ENCODE assay signal across 11 cellular contexts in the genomic region with DNA sequence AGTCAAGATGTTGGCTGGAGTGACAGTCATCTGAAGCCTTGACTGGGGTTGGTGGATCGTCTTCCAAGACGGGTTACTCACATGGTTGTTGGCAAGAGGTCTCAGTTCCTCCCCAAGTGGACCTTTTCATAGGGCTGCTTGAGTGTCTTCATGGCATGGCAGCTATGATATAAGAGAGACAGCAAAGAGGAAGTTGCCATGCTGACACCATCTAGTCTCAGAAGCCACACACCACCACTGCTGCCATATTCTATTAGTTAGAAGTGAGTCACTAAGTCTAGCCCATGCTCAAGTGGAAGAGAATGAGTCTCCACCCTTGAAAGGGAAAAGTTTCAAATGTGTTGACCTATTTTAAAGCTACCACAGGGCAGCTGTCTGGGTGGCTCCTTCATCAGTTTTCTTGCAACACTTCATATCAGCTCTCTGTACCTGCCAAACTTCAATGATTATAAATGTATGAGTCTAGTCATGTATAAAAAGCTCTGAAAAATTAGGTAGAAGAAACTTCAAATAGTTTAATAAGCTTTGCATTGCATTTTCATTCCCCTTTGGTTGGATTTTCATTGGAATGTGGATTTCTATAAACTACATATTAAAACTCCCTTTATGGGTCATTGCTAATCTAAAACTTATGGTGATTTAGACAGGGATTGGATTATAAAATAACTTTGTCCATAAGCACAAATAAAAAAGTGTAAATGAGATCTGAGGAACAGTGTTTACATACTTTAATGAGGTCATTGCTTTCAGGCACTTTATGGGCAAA.
A peak's percentile ranks its signal among the peaks of the same experiment; 100 is the strongest.
DNase-seq lines count a peak whose midpoint lies in the region; ATAC-seq and TF ChIP-seq lines count a peak whose summit lies in the region.
"Had no signal": no experiment of that assay in that cellular context is flagged by ENCODE, and none has a peak within 500 bp of the region (broad histone marks: within the 10 kb centered on the region; RNA-seq: fewer than 3 reads in every experiment).

No MANE protein-coding gene starts in this region.

- no peak for TF ChIP-seq CTCF in AG10803 (conservative IDR thresholded peaks at IDR 0.05; ENCODE audit: low read length)
- TF ChIP-seq CTCF in SK-N-SH (IDR thresholded peaks at IDR 0.05), result no peak
- no peak for TF ChIP-seq CTCF in fibroblast of the aortic adventitia (IDR thresholded peaks at IDR 0.05; ENCODE audit: insufficient read depth, low read length)
- TF ChIP-seq CTCF in BE2C (IDR thresholded peaks at IDR 0.05; ENCODE audit: low read depth, low read length), result no peak
- TF ChIP-seq CTCF in WTC11 (IDR thresholded peaks at IDR 0.05), result no peak

- POLR2A ChIA-PET in SK-N-SH (lab: Yijun Ruan, JAX) (no interaction called here), WTC11 (lab: Charles Lee) (no interaction called here)

- ATAC-seq in GM21423 (IDR thresholded peaks at IDR 0.05; ENCODE audit: unreplicated experiment) (peak; percentile 44), HG03196 (IDR thresholded peaks at IDR 0.05; ENCODE audit: unreplicated experiment) (no peak), WTC11 (no peak)

- no peaks in the 10 kb centered on the region for H3K9me2 ChIP-seq in SK-N-SH

- no peak overlapping the region for H3K4me3 Mint-ChIP-seq in WTC11
- H3K4me3 Mint-ChIP-seq: stimulated activated naive CD8-positive, alpha-beta T cell treated with anti-CD3 and anti-CD28 coated beads, Interleukin-15, Interleukin-2, amounts not matched to agents 100 ng/mL and 50 ng/mL, for 24 hours had no signal

- 58% methylated on average over 2 of the region's 2 CpGs for WGBS in SK-N-SH (ENCODE audit: low lambda C conversion rate)

- H3K4me1 Mint-ChIP-seq in WTC11, result peaks cover 22% of the 10 kb centered on the region

- H3F3A ChIP-seq in SK-N-SH (replicated peaks; ENCODE audit: insufficient read depth), result peaks cover 18% of the 10 kb centered on the region

- H3K4me1 ChIP-seq in SK-N-SH (ENCODE audit: control insufficient read depth in 1 of 2, insufficient read depth in 2 of 2, low read depth in 1 of 2, low read length in 1 of 2), result peaks cover 0 to 17% of the 10 kb centered on the region in 2 experiments; a peak in 2 of 4 replicates
- H3K4me1 ChIP-seq in BE2C, result no peaks in the 10 kb centered on the region
- H3K4me1 ChIP-seq: breast epithelium, Caco-2 had no signal

- H3K36me3 Mint-ChIP-seq in WTC11, result 0 out of 2 replicates have a peak, but pooled peaks cover 5% of the 10 kb centered on the region

- no peaks in the 10 kb centered on the region for H3K27me3 Mint-ChIP-seq in WTC11 (ENCODE audit: low read depth)
- H3K27me3 Mint-ChIP-seq: stimulated activated naive CD8-positive, alpha-beta T cell treated with anti-CD3 and anti-CD28 coated beads, Interleukin-15, Interleukin-2, amounts not matched to agents 100 ng/mL and 50 ng/mL, for 24 hours had no signal

- no peaks in the 10 kb centered on the region for H3K9me3 ChIP-seq in SK-N-SH
- no peaks in the 10 kb centered on the region for H3K9me3 ChIP-seq in BE2C
- H3K9me3 ChIP-seq: breast epithelium, Caco-2 had no signal

- peak overlapping the region; percentile 17; the same call in 1 of the 2 replicates for H3K9ac ChIP-seq in SK-N-SH

- CTCF ChIA-PET in SK-N-SH (lab: Yijun Ruan, JAX), result interaction anchor here (0.6 to 1.7 kb wide), 2 partner anchors 8 to 441 kb away, joined by 3 to 4 read pairs; no protein-coding TSS in a partner anchor
- CTCF ChIA-PET in WTC11 (lab: Charles Lee), result no interaction called here

- no peaks in the 10 kb centered on the region for H3K79me2 ChIP-seq in SK-N-SH (ENCODE audit: insufficient read depth)

- H3K27me3 ChIP-seq in SK-N-SH (ENCODE audit: insufficient read depth) (no peaks in the 10 kb centered on the region), BE2C (no peaks in the 10 kb centered on the region)

- no peak for TF ChIP-seq RAD21 in SK-N-SH (IDR thresholded peaks at IDR 0.05; ENCODE audit: low read length)

- H3K36me3 ChIP-seq in SK-N-SH (replicated peaks in 1 of 2; ENCODE audit: control insufficient read depth in 1 of 2, insufficient read depth in 2 of 2, low read length in 1 of 2), result no peaks in the 10 kb centered on the region
- H3K36me3 ChIP-seq in BE2C, result no peaks in the 10 kb centered on the region
- H3K36me3 ChIP-seq: breast epithelium had no signal

- no peak overlapping the region for H3K27ac Mint-ChIP-seq in WTC11
- H3K27ac Mint-ChIP-seq: stimulated activated naive CD8-positive, alpha-beta T cell treated with anti-CD3 and anti-CD28 coated beads, Interleukin-15, Interleukin-2, amounts not matched to agents 100 ng/mL and 50 ng/mL, for 24 hours had no signal

- H4K20me1 ChIP-seq in SK-N-SH (ENCODE audit: insufficient read depth), result no peaks in the 10 kb centered on the region

- peak overlapping the region; percentile 36 to 73; a peak in 3 of 4 replicates for H3K27ac ChIP-seq in SK-N-SH (ENCODE audit: low read depth in 2 of 2, low read length in 1 of 2)
- H3K27ac ChIP-seq: breast epithelium had no signal

- DNase-seq in AG10803 (ENCODE audit: low read depth) (peak; percentile 62), SK-N-SH (no peak), fibroblast of the aortic adventitia (ENCODE audit: low read depth) (peak; percentile 67), globus pallidus (ENCODE audit: low spot score) (no peak), BE2C (no peak), WTC11 (ENCODE audit: low spot score) (no peak)
- DNase-seq: Caco-2 had no signal

- no peak overlapping the region for H2AFZ ChIP-seq in SK-N-SH (ENCODE audit: low read depth)

- H3K9me3 Mint-ChIP-seq in WTC11, result peaks cover 9% of the 10 kb centered on the region

- TF ChIP-seq EP300 in SK-N-SH (IDR thresholded peaks at IDR 0.05; ENCODE audit: borderline replicate concordance in 1 of 2, low read depth in 1 of 2, low read length in 1 of 2), result no peak

- H3K4me3 ChIP-seq in AG10803 (ENCODE audit: low read length), result no peak overlapping the region
- H3K4me3 ChIP-seq in SK-N-SH (ENCODE audit: low read depth in 2 of 2, low read length in 1 of 2), result no peak overlapping the region
- no peak overlapping the region for H3K4me3 ChIP-seq in fibroblast of the aortic adventitia (ENCODE audit: low read depth, low read length)
- no peak overlapping the region for H3K4me3 ChIP-seq in BE2C (ENCODE audit: low read depth, low read length)
- H3K4me3 ChIP-seq: breast epithelium had no signal

- no peak overlapping the region for H3K4me2 ChIP-seq in SK-N-SH

TF ChIP-seq in SK-N-SH, 30 proteins besides CTCF, POLR2A, EP300 and RAD21 (continues in another document):
- TF ChIP-seq, protein P1, sequence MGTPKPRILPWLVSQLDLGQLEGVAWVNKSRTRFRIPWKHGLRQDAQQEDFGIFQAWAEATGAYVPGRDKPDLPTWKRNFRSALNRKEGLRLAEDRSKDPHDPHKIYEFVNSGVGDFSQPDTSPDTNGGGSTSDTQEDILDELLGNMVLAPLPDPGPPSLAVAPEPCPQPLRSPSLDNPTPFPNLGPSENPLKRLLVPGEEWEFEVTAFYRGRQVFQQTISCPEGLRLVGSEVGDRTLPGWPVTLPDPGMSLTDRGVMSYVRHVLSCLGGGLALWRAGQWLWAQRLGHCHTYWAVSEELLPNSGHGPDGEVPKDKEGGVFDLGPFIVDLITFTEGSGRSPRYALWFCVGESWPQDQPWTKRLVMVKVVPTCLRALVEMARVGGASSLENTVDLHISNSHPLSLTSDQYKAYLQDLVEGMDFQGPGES (IDR thresholded peaks at IDR 0.05; ENCODE audit: low read depth, low read length), result no peak
- no peak for TF ChIP-seq GATA2 (CRISPR knock-in tag; IDR thresholded peaks at IDR 0.05)
- TF ChIP-seq, protein P2, sequence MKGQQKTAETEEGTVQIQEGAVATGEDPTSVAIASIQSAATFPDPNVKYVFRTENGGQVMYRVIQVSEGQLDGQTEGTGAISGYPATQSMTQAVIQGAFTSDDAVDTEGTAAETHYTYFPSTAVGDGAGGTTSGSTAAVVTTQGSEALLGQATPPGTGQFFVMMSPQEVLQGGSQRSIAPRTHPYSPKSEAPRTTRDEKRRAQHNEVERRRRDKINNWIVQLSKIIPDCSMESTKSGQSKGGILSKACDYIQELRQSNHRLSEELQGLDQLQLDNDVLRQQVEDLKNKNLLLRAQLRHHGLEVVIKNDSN (IDR thresholded peaks at IDR 0.05; ENCODE audit: borderline replicate concordance, low read depth), result no peak
- TF ChIP-seq, protein P3, sequence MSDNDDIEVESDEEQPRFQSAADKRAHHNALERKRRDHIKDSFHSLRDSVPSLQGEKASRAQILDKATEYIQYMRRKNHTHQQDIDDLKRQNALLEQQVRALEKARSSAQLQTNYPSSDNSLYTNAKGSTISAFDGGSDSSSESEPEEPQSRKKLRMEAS (IDR thresholded peaks at IDR 0.05; ENCODE audit: low read depth), result 0 out of 2 replicates have a peak, but pooled peaks have one; percentile 9
- no peak for TF ChIP-seq FOXJ3 (CRISPR knock-in tag; IDR thresholded peaks at IDR 0.05)

TF ChIP-seq in WTC11, 78 proteins besides CTCF, POLR2A, EP300 and RAD21:
- no peak for TF ChIP-seq FOXP1 (CRISPR knock-in tag; IDR thresholded peaks at IDR 0.05; ENCODE audit: borderline replicate concordance)
- no peak for TF ChIP-seq NFYB (CRISPR knock-in tag; conservative IDR thresholded peaks at IDR 0.05; ENCODE audit: low read depth)
- TF ChIP-seq RORB (CRISPR knock-in tag; IDR thresholded peaks at IDR 0.05), result no peak
- TF ChIP-seq FOXK1 (CRISPR knock-in tag; IDR thresholded peaks at IDR 0.05), result no peak
- no peak for TF ChIP-seq TCF7 (CRISPR knock-in tag; IDR thresholded peaks at IDR 0.05; ENCODE audit: low read depth)
- no peak for TF ChIP-seq ZBTB21 (CRISPR knock-in tag; IDR thresholded peaks at IDR 0.05; ENCODE audit: borderline replicate concordance)
- TF ChIP-seq NR1H2 (CRISPR knock-in tag; IDR thresholded peaks at IDR 0.05), result no peak
- no peak for TF ChIP-seq SMAD3 (CRISPR knock-in tag; IDR thresholded peaks at IDR 0.05; ENCODE audit: borderline replicate concordance)
- no peak for TF ChIP-seq NR2C2 (CRISPR knock-in tag; IDR thresholded peaks at IDR 0.05)
- TF ChIP-seq, protein P4, sequence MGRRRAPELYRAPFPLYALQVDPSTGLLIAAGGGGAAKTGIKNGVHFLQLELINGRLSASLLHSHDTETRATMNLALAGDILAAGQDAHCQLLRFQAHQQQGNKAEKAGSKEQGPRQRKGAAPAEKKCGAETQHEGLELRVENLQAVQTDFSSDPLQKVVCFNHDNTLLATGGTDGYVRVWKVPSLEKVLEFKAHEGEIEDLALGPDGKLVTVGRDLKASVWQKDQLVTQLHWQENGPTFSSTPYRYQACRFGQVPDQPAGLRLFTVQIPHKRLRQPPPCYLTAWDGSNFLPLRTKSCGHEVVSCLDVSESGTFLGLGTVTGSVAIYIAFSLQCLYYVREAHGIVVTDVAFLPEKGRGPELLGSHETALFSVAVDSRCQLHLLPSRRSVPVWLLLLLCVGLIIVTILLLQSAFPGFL (CRISPR knock-in tag; IDR thresholded peaks at IDR 0.05; ENCODE audit: borderline replicate concordance), result no peak
- TF ChIP-seq, protein P5, sequence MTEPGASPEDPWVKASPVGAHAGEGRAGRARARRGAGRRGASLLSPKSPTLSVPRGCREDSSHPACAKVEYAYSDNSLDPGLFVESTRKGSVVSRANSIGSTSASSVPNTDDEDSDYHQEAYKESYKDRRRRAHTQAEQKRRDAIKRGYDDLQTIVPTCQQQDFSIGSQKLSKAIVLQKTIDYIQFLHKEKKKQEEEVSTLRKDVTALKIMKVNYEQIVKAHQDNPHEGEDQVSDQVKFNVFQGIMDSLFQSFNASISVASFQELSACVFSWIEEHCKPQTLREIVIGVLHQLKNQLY (CRISPR knock-in tag; IDR thresholded peaks at IDR 0.05), result no peak
TF ChIP-seq in WTC11: peak in this region for 0.

Comparison
In these comparisons a context has a peak if more than half of its experiments do, and no peak if none do; other contexts are left out.
1. DNase-seq: peak in AG10803 (single experiment) and fibroblast of the aortic adventitia (single experiment); none in SK-N-SH (single experiment), globus pallidus (single experiment), BE2C (single experiment) and WTC11 (single experiment).